In genomic region chr18:54192900-54193299, GRCh38 we compare ENCODE assay signal across 16 cellular contexts.
"Had no signal": no experiment of that assay in that cellular context is flagged by ENCODE, and none has a peak within 500 bp of the region (broad histone marks: within the 10 kb centered on the region; RNA-seq: fewer than 3 reads in every experiment).

No MANE protein-coding gene starts in this region.

- H3K4me1 Mint-ChIP-seq: activated naive CD4-positive, alpha-beta T cell treated with anti-CD3 and anti-CD28 coated beads, Interleukin-2, amount 10 ng/mL, durations not matched to agents 7 days and 5 days; endodermal cell had no signal

- H3K4me3 Mint-ChIP-seq: activated naive CD4-positive, alpha-beta T cell treated with anti-CD3 and anti-CD28 coated beads, Interleukin-2, amount 10 ng/mL, durations not matched to agents 7 days and 5 days; activated T-helper 17 cell treated with anti-CD3 and anti-CD28 coated beads, Interleukin-2, amount 50 U/mL, for 72 hours; endodermal cell; naive thymus-derived CD4-positive, alpha-beta T cell had no signal

- H3K27ac Mint-ChIP-seq: activated naive CD4-positive, alpha-beta T cell treated with anti-CD3 and anti-CD28 coated beads, Interleukin-2, amount 10 ng/mL, durations not matched to agents 7 days and 5 days; activated T-helper 17 cell treated with anti-CD3 and anti-CD28 coated beads, Interleukin-2, amount 50 U/mL, for 72 hours; endodermal cell had no signal

- H3K36me3 ChIP-seq: transverse colon had no signal

- DNase-seq: activated CD4-positive, alpha-beta T cell treated with anti-CD3 and anti-CD28 coated beads, Interleukin-2, amount 50 U/mL, for 1 hour; activated CD8-positive, alpha-beta memory T cell treated with anti-CD3 and anti-CD28 coated beads for 24 hours; activated naive CD4-positive, alpha-beta T cell treated with anti-CD3 and anti-CD28 coated beads, Interleukin-2, amount 10 ng/mL, durations not matched to agents 7 days and 5 days; dorsolateral prefrontal cortex; endodermal cell; heart right ventricle; mucosa of descending colon; naive thymus-derived CD4-positive, alpha-beta T cell; retina; stimulated activated CD4-positive, alpha-beta T cell treated with anti-CD3 and anti-CD28 coated beads, Interleukin-4, amount 100 ng/mL, for 1 hour; stimulated activated naive CD4-positive, alpha-beta T cell; SW 1271; transverse colon had no signal

- H3K27ac ChIP-seq: dorsolateral prefrontal cortex, heart right ventricle, transverse colon had no signal

- H3K27me3 ChIP-seq: dorsolateral prefrontal cortex, heart right ventricle, transverse colon had no signal

- H3K9me3 Mint-ChIP-seq: activated naive CD4-positive, alpha-beta T cell treated with anti-CD3 and anti-CD28 coated beads, Interleukin-2, amount 10 ng/mL, durations not matched to agents 7 days and 5 days; activated T-helper 17 cell treated with anti-CD3 and anti-CD28 coated beads, Interleukin-2, amount 50 U/mL, for 72 hours; naive thymus-derived CD4-positive, alpha-beta T cell had no signal

- H3K4me3 ChIP-seq: dorsolateral prefrontal cortex, heart right ventricle, mucosa of descending colon, transverse colon had no signal

- H3K27me3 Mint-ChIP-seq: activated naive CD4-positive, alpha-beta T cell treated with anti-CD3 and anti-CD28 coated beads, Interleukin-2, amount 10 ng/mL, durations not matched to agents 7 days and 5 days; activated T-helper 17 cell treated with anti-CD3 and anti-CD28 coated beads, Interleukin-2, amount 50 U/mL, for 72 hours; naive thymus-derived CD4-positive, alpha-beta T cell had no signal

- H3K9me3 ChIP-seq: heart right ventricle, mucosa of descending colon, transverse colon had no signal

- H3K4me1 ChIP-seq: transverse colon had no signal

- ATAC-seq: activated CD4-positive, CD25-positive, alpha-beta regulatory T cell treated with anti-CD3 and anti-CD28 coated beads, Interleukin-2, amount 50 U/mL, for 24 hours; activated T-helper 17 cell treated with anti-CD3 and anti-CD28 coated beads, Interleukin-2, amount 50 U/mL, for 72 hours; heart right ventricle; left lobe of liver; mucosa of descending colon; naive thymus-derived CD4-positive, alpha-beta T cell had no signal
